ENCODE assay signal across 1 cellular context in genomic region chr1:204326891-204327290, GRCh38.
TF ChIP-seq lines count a peak whose summit lies in the region.

No MANE protein-coding gene starts in this region.

TF ChIP-seq in HepG2, 621 proteins besides CTCF, POLR2A, EP300 and RAD21 (continued from another document):
- TF ChIP-seq ZHX2 (IDR thresholded peaks at IDR 0.05; ENCODE audit: low read depth) (no peak), ZHX2 (CRISPR knock-in tag; IDR thresholded peaks at IDR 0.05; ENCODE audit: borderline replicate concordance) (no peak), FOXO1 (CRISPR knock-in tag; IDR thresholded peaks at IDR 0.05) (no peak), ZNF724P (CRISPR knock-in tag; IDR thresholded peaks at IDR 0.05; ENCODE audit: borderline replicate concordance) (no peak), ZNF772 (CRISPR knock-in tag; IDR thresholded peaks at IDR 0.05) (no peak), NR2C2 (CRISPR knock-in tag; IDR thresholded peaks at IDR 0.05; ENCODE audit: borderline replicate concordance) (no peak), ZNF501 (CRISPR knock-in tag; IDR thresholded peaks at IDR 0.05) (no peak), HINFP (CRISPR knock-in tag; IDR thresholded peaks at IDR 0.05; ENCODE audit: low read depth) (no peak), EEA1 (CRISPR knock-in tag; IDR thresholded peaks at IDR 0.05; ENCODE audit: borderline replicate concordance) (no peak), KAT7 (CRISPR knock-in tag; IDR thresholded peaks at IDR 0.05; ENCODE audit: borderline replicate concordance) (no peak), ZNF383 (CRISPR knock-in tag; IDR thresholded peaks at IDR 0.05; ENCODE audit: borderline replicate concordance) (no peak), ATF5 (CRISPR knock-in tag; IDR thresholded peaks at IDR 0.05; ENCODE audit: low read depth) (no peak), THAP7 (CRISPR knock-in tag; IDR thresholded peaks at IDR 0.05) (no peak)
